Comparison of ENCODE assay signal across 1 cellular context in the genomic region with DNA sequence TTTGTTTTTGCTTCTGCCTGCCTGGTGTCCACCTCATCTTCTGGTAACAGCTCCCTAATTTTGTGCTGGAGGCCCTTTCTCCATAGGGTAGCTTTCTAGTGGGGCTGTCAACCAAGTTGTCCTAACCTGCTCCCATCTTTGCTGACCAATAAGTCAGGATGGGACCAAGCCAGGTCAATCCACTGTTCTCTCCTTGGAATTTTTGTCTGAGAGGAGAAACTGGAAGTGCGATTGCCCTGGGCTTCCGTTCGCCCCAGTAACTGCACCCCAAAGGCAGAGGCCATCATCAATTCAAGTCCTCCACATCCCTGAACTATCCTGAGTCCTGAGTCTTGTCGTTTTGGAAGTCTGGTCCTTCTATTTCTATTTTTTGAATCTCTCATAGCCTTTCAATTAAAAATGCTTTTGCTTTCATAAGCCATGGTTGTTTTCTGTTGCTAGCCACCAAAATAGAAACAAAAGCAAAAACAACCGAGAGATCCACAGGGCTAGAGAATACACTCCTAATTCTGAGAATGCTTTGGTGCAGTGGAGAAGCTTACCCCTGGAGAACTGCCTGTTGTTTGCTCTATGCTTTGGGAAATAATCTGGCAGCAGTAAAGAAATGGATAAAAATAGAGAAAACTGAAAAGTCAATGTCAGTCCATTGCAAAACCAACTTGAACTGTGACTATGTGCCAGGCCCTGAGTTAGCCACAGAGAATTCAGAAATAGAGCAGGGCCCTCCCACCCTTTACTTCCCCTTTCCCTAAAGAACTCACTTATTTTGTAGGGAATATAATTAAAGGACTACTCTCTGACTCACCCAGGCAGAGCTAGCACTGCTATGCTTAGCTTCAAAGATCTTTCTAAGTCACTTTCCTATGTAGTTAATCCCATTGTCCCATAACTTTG.
TF ChIP-seq lines count a peak whose summit lies in the region.

No MANE protein-coding gene starts in this region.

TF ChIP-seq in IMR-90, 13 proteins besides CTCF, POLR2A, EP300 and RAD21 (continued from another document):
- no peak for TF ChIP-seq NFE2L2 (IDR thresholded peaks at IDR 0.05; ENCODE audit: low read depth, low read length)
- TF ChIP-seq RCOR1 (IDR thresholded peaks at IDR 0.05; ENCODE audit: insufficient replicate concordance, low read length), result no peak
- TF ChIP-seq FOS (IDR thresholded peaks at IDR 0.05; ENCODE audit: low read depth, low read length), result no peak
- TF ChIP-seq MAZ (IDR thresholded peaks at IDR 0.05; ENCODE audit: borderline replicate concordance, low read depth, low read length), result no peak
- TF ChIP-seq RFX5 (IDR thresholded peaks at IDR 0.05; ENCODE audit: low read depth, low read length), result no peak
- TF ChIP-seq MAFK (IDR thresholded peaks at IDR 0.05; ENCODE audit: low read depth, low read length), result no peak
- TF ChIP-seq ELK1 (IDR thresholded peaks at IDR 0.05; ENCODE audit: borderline replicate concordance, low read depth, low read length), result no peak
- no peak for TF ChIP-seq CEBPB (IDR thresholded peaks at IDR 0.05; ENCODE audit: low read depth, low read length)
- TF ChIP-seq MXI1 (IDR thresholded peaks at IDR 0.05; ENCODE audit: borderline replicate concordance, low read depth, low read length), result no peak
TF ChIP-seq in IMR-90: peak in this region for 0.
